6 cellular contexts compared by ENCODE assay signal in the genomic region with DNA sequence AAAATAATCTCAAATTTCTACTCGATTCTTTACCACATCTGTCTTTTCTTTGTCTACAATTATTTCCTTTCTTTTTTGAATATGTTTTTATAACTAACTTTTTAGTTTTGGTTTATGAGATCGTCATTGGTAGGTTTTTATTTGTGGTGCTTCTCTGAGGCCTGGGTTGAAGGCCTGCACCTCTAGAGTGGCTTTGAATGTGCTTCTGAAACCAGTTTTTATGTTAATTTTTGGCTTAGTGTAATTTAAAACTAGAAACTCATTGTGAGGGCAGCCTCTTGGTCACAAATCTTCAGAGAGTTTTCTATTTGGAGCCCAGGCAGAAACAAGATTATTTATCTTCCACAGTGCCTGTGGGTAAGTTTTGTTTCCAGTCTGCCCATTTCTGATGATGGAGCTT.
"Had no signal": no experiment of that assay in that cellular context is flagged by ENCODE, and none has a peak within 500 bp of the region (broad histone marks: within the 10 kb centered on the region; RNA-seq: fewer than 3 reads in every experiment).

No MANE protein-coding gene starts in this region.

- H3K4me3 ChIP-seq: K562 had no signal

- FAIRE-seq: HTR-8/SVneo, K562 had no signal

- DNase-seq: GOT3, H7, HCEC 1CT, IMR-90 had no signal
